In genomic region chr14:51094901-51095853, GRCh38 we compare ENCODE assay signal across 8 cellular contexts. TPM values are rescaled to one million over a fixed set of nuclear protein-coding genes. Genes with fewer than 3 reads are reported as not detected.
DNase-seq lines count a peak whose midpoint lies in the region; FAIRE-seq lines count a peak whose summit lies in the region.

Gene TRIM9, minus strand, starts transcription at chr14:51095105. Its CDS starts 166 bp downstream, at chr14:51094939.

- peaks cover 51% of the 10 kb centered on the region for H3K27me3 Mint-ChIP-seq in activated T-helper 1 cell treated with anti-CD3 and anti-CD28 coated beads, Interleukin-12 subunit alpha, Interleukin-12 subunit beta, Interleukin-2, Interleukin-4 antibody, amounts not matched to agents 30 ng/mL and 10 ng/mL and 1 ng/mL, durations not matched to agents 14 hours and 24 hours and 36 hours (ENCODE audit: insufficient read depth)

- DNase-seq in DMS53 (lab: John Stamatoyannopoulos, UW): peak; percentile 98
- peak; percentile 93 for DNase-seq in GM23248
- DNase-seq in RCC 7860 (ENCODE audit: low spot score): peak; percentile 92
- peak; percentile 84 for DNase-seq in activated T-helper 1 cell treated with anti-CD3 and anti-CD28 coated beads, Interleukin-12 subunit alpha, Interleukin-12 subunit beta, Interleukin-2, Interleukin-4 antibody, amounts not matched to agents 30 ng/mL and 10 ng/mL and 1 ng/mL, durations not matched to agents 14 hours and 24 hours and 36 hours (ENCODE audit: low spot score)
- peak; percentile 88 for DNase-seq in fibroblast of gingiva (ENCODE audit: low read depth)
- peak; percentile 98 for DNase-seq in myocyte (ENCODE audit: low read depth)
- DNase-seq in stimulated activated CD8-positive, alpha-beta memory T cell treated with anti-CD3 and anti-CD28 coated beads, Interleukin-7, amount 100 ng/mL, for 24 hours (ENCODE audit: low read depth): peak; percentile 80

- WGBS in GM23248 (ENCODE audit: low coverage in 1 of 2, low lambda C conversion rate in 2 of 2, missing lambda C conversion rate in 2 of 2), 2 experiments: 1% methylated on average over 80 to 83 of the region's 83 CpGs

- FAIRE-seq in RCC 7860 (lab: Jason Lieb, UNC): peak; percentile 74

- H3K4me1 Mint-ChIP-seq in activated T-helper 1 cell treated with anti-CD3 and anti-CD28 coated beads, Interleukin-12 subunit alpha, Interleukin-12 subunit beta, Interleukin-2, Interleukin-4 antibody, amounts not matched to agents 30 ng/mL and 10 ng/mL and 1 ng/mL, durations not matched to agents 14 hours and 24 hours and 36 hours (ENCODE audit: low read depth): peaks cover 11% of the 10 kb centered on the region

- in situ Hi-C loops in GM23248 (cut with MboI): no loop called here

- H4K20me1 ChIP-seq in GM23248 (ENCODE audit: insufficient read depth): no peaks in the 10 kb centered on the region

- H3K4me2 ChIP-seq in GM23248 (ENCODE audit: unreplicated experiment): peak within 1 kb of the TSS; percentile 80

- H3K9me3 ChIP-seq in GM23248 (ENCODE audit: low read depth): no peaks in the 10 kb centered on the region
- H3K9me3 ChIP-seq in KOPT-K1 (ENCODE audit: insufficient read depth, low read length, poor library complexity, severe bottlenecking): no peaks in the 10 kb centered on the region

- H3K36me3 ChIP-seq in GM23248 (ENCODE audit: low read depth) (no peaks in the 10 kb centered on the region), KOPT-K1 (ENCODE audit: insufficient read depth, low read length) (no peaks in the 10 kb centered on the region)

- H3K9me2 ChIP-seq in GM23248 (ENCODE audit: insufficient read depth): no peaks in the 10 kb centered on the region

- intact Hi-C loops in activated T-helper 1 cell treated with anti-CD3 and anti-CD28 coated beads, Interleukin-12 subunit alpha, Interleukin-12 subunit beta, Interleukin-2, Interleukin-4 antibody, amounts not matched to agents 30 ng/mL and 10 ng/mL and 1 ng/mL, durations not matched to agents 14 hours and 24 hours and 36 hours (cut with micrococcal nuclease): loop anchor here (1.0 to 10.0 kb wide), 7 partner anchors 122 to 1457 kb away; partner anchors contain the start of genes GPR137C, RTRAF, TMX1 and TXNDC16

- peak within 1 kb of the TSS; percentile 55 for H3K9ac ChIP-seq in GM23248

- H3K9me3 Mint-ChIP-seq in activated T-helper 1 cell treated with anti-CD3 and anti-CD28 coated beads, Interleukin-12 subunit alpha, Interleukin-12 subunit beta, Interleukin-2, Interleukin-4 antibody, amounts not matched to agents 30 ng/mL and 10 ng/mL and 1 ng/mL, durations not matched to agents 14 hours and 24 hours and 36 hours: no peaks in the 10 kb centered on the region

- H3K36me3 Mint-ChIP-seq in activated T-helper 1 cell treated with anti-CD3 and anti-CD28 coated beads, Interleukin-12 subunit alpha, Interleukin-12 subunit beta, Interleukin-2, Interleukin-4 antibody, amounts not matched to agents 30 ng/mL and 10 ng/mL and 1 ng/mL, durations not matched to agents 14 hours and 24 hours and 36 hours (ENCODE audit: low read depth): peaks cover 1% of the 10 kb centered on the region

- H3K27ac ChIP-seq in GM23248: peak within 1 kb of the TSS; percentile 33
- peak within 1 kb of the TSS; percentile 14 for H3K27ac ChIP-seq in KOPT-K1 (ENCODE audit: low read depth, low read length, poor library complexity, severe bottlenecking)

- peaks cover 16% of the 10 kb centered on the region; the same call in 1 of the 2 replicates for H3K27me3 ChIP-seq in GM23248 (replicated peaks; ENCODE audit: insufficient read depth)

- peak within 1 kb of the TSS; percentile 65 for H3K27ac Mint-ChIP-seq in activated T-helper 1 cell treated with anti-CD3 and anti-CD28 coated beads, Interleukin-12 subunit alpha, Interleukin-12 subunit beta, Interleukin-2, Interleukin-4 antibody, amounts not matched to agents 30 ng/mL and 10 ng/mL and 1 ng/mL, durations not matched to agents 14 hours and 24 hours and 36 hours

- 0 out of 2 replicates have a peak, but pooled peaks cover 4% of the 10 kb centered on the region for H3F3A ChIP-seq in GM23248 (ENCODE audit: insufficient read depth)

- peaks cover 5% of the 10 kb centered on the region; the same call in 1 of the 2 replicates for H3K4me1 ChIP-seq in GM23248 (ENCODE audit: insufficient read depth)

- peak within 1 kb of the TSS; percentile 88 for H3K4me3 Mint-ChIP-seq in activated T-helper 1 cell treated with anti-CD3 and anti-CD28 coated beads, Interleukin-12 subunit alpha, Interleukin-12 subunit beta, Interleukin-2, Interleukin-4 antibody, amounts not matched to agents 30 ng/mL and 10 ng/mL and 1 ng/mL, durations not matched to agents 14 hours and 24 hours and 36 hours

- peak within 1 kb of the TSS; percentile 88 for H2AFZ ChIP-seq in GM23248

- H3K4me3 ChIP-seq in GM23248: peak within 1 kb of the TSS; percentile 77

- no peaks in the 10 kb centered on the region for H3K79me2 ChIP-seq in GM23248 (ENCODE audit: insufficient read depth)

RNA-seq across cellular contexts. Expression of gene TRIM9, which starts in this region (rescaled TPM):
- 0.32 TPM in 1 of 2 replicates, not detected in the other for total RNA-seq in GM23248 (2014; rRNA removed; shearing (Covaris generic))
- 0.25 TPM in 1 of 2 replicates, not detected in the other for polyA plus RNA-seq in GM23248 (2016; fragmentation: Nextera tagmentation; extraction: Ambion mirVana)
- 0.31 TPM in 1 of 2 replicates, not detected in the other for total RNA-seq in activated T-helper 1 cell treated with anti-CD3 and anti-CD28 coated beads, Interleukin-12 subunit alpha, Interleukin-12 subunit beta, Interleukin-2, Interleukin-4 antibody, amounts not matched to agents 30 ng/mL and 10 ng/mL and 1 ng/mL, durations not matched to agents 14 hours and 24 hours and 36 hours
- total RNA-seq in myocyte: 8.6 and 18.2 TPM in 2 replicates
- 1.5 TPM for polyA plus RNA-seq in myocyte (2012)

Comparison
In these comparisons a context has a peak if more than half of its experiments do, and no peak if none do; other contexts are left out.
1. Peak in every context shown above with its lines: DNase-seq, H3K4me3 ChIP-seq and H3K27ac ChIP-seq.
2. Peak in DNase-seq, H3K4me3 ChIP-seq, H3K27ac ChIP-seq, H3K9ac ChIP-seq and H3K4me2 ChIP-seq in GM23248; RNA of the gene not detected or under 1 TPM.
3. Peak in DNase-seq in activated T-helper 1 cell treated with anti-CD3 and anti-CD28 coated beads, Interleukin-12 subunit alpha, Interleukin-12 subunit beta, Interleukin-2, Interleukin-4 antibody, amounts not matched to agents 30 ng/mL and 10 ng/mL and 1 ng/mL, durations not matched to agents 14 hours and 24 hours and 36 hours; RNA of the gene not detected or under 1 TPM.